In genomic region chr20:54067606-54068174, GRCh38 we compare ENCODE assay signal across 8 cellular contexts. TPM values are rescaled to one million over a fixed set of nuclear protein-coding genes. Genes with fewer than 3 reads are reported as not detected.
A peak's percentile ranks its signal among the peaks of the same experiment; 100 is the strongest.
DNase-seq lines count a peak whose midpoint lies in the region; ATAC-seq and TF ChIP-seq lines count a peak whose summit lies in the region.

No MANE protein-coding gene starts in this region.

- ATAC-seq in GM18502 (IDR thresholded peaks at IDR 0.05; ENCODE audit: poor library complexity, unreplicated experiment) (peak; percentile 55), HG02678 (IDR thresholded peaks at IDR 0.05; ENCODE audit: unreplicated experiment) (peak; percentile 61)
- no peak for ATAC-seq in stimulated activated naive CD8-positive, alpha-beta T cell treated with anti-CD3 and anti-CD28 coated beads, Interleukin-15, amount 100 ng/mL, for 72 hours

- POLR2A ChIA-PET in activated CD4-positive, alpha-beta T cell treated with anti-CD3 and anti-CD28 coated beads, Interleukin-2, amount 10 ng/mL, durations not matched to agents 7 days and 5 days (lab: Charles Lee), result no interaction called here

- CTCF ChIA-PET in activated CD4-positive, alpha-beta T cell treated with anti-CD3 and anti-CD28 coated beads, Interleukin-2, amount 10 ng/mL, durations not matched to agents 7 days and 5 days (lab: Charles Lee), result interaction anchor here (1.5 kb wide), 1 partner anchor 11 kb away, joined by 4 read pairs; no protein-coding TSS in a partner anchor

- no peaks in the 10 kb centered on the region for H3K27me3 Mint-ChIP-seq in stimulated activated naive CD8-positive, alpha-beta T cell treated with anti-CD3 and anti-CD28 coated beads, Interleukin-15, amount 100 ng/mL, for 72 hours
- H3K27me3 Mint-ChIP-seq in activated CD4-positive, alpha-beta T cell treated with anti-CD3 and anti-CD28 coated beads, Interleukin-2, amount 10 ng/mL, durations not matched to agents 7 days and 5 days, result no peaks in the 10 kb centered on the region

- 44 to 55% methylated on average over 8 of the region's 8 CpGs for WGBS in lower leg skin, 2 donors

- peak in 1 of 3 donors; percentile 88 for TF ChIP-seq CTCF in lower leg skin (IDR thresholded peaks at IDR 0.05)

- DNase-seq in NCI-H446 treated with DMSO at 0.1 percent for 48 hours (lab: John Stamatoyannopoulos, UW) (peak; percentile 24), iris pigment epithelial cell (ENCODE audit: low read depth) (peak; percentile 8), GF-D8 (lab: John Stamatoyannopoulos, UW) (no peak), lower leg skin (ENCODE audit: low spot score in 2 of 2) (no peak)
- DNase-seq in stimulated activated naive CD8-positive, alpha-beta T cell treated with anti-CD3 and anti-CD28 coated beads, Interleukin-15, amount 100 ng/mL, for 72 hours, result no peak
- no peak for DNase-seq in activated CD4-positive, alpha-beta T cell treated with anti-CD3 and anti-CD28 coated beads, Interleukin-2, amount 10 ng/mL, durations not matched to agents 7 days and 5 days

- no peak overlapping the region for H3K4me3 Mint-ChIP-seq in stimulated activated naive CD8-positive, alpha-beta T cell treated with anti-CD3 and anti-CD28 coated beads, Interleukin-15, amount 100 ng/mL, for 72 hours
- no peak overlapping the region for H3K4me3 Mint-ChIP-seq in activated CD4-positive, alpha-beta T cell treated with anti-CD3 and anti-CD28 coated beads, Interleukin-2, amount 10 ng/mL, durations not matched to agents 7 days and 5 days

- peaks cover 61% of the 10 kb centered on the region for H3K4me1 Mint-ChIP-seq in stimulated activated naive CD8-positive, alpha-beta T cell treated with anti-CD3 and anti-CD28 coated beads, Interleukin-15, amount 100 ng/mL, for 72 hours
- peaks cover 10% of the 10 kb centered on the region for H3K4me1 Mint-ChIP-seq in activated CD4-positive, alpha-beta T cell treated with anti-CD3 and anti-CD28 coated beads, Interleukin-2, amount 10 ng/mL, durations not matched to agents 7 days and 5 days

- no peaks in the 10 kb centered on the region for H3K9me3 Mint-ChIP-seq in stimulated activated naive CD8-positive, alpha-beta T cell treated with anti-CD3 and anti-CD28 coated beads, Interleukin-15, amount 100 ng/mL, for 72 hours
- no peaks in the 10 kb centered on the region for H3K9me3 Mint-ChIP-seq in activated CD4-positive, alpha-beta T cell treated with anti-CD3 and anti-CD28 coated beads, Interleukin-2, amount 10 ng/mL, durations not matched to agents 7 days and 5 days

- no peak overlapping the region for H3K27ac Mint-ChIP-seq in stimulated activated naive CD8-positive, alpha-beta T cell treated with anti-CD3 and anti-CD28 coated beads, Interleukin-15, amount 100 ng/mL, for 72 hours
- no peak overlapping the region for H3K27ac Mint-ChIP-seq in activated CD4-positive, alpha-beta T cell treated with anti-CD3 and anti-CD28 coated beads, Interleukin-2, amount 10 ng/mL, durations not matched to agents 7 days and 5 days

- no peaks in the 10 kb centered on the region for H3K36me3 Mint-ChIP-seq in activated CD4-positive, alpha-beta T cell treated with anti-CD3 and anti-CD28 coated beads, Interleukin-2, amount 10 ng/mL, durations not matched to agents 7 days and 5 days (ENCODE audit: low read depth)

- TF ChIP-seq POLR2A in lower leg skin (IDR thresholded peaks at IDR 0.05), result no peak

- intact Hi-C loops in lower leg skin (cut with DNase I; ENCODE audit: low total_unique reads), result no loop called here

- no peak overlapping the region for H3K4me3 ChIP-seq in lower leg skin (ENCODE audit: low read depth, poor library complexity, severe bottlenecking)

RNA-seq across cellular contexts. Expression of gene BCAS1, which starts 2.7 kb away (rescaled TPM):
- under 1 TPM in 1 of 2 experiments, not detected in 1; 0.06 TPM for total RNA-seq in activated CD4-positive, alpha-beta T cell treated with anti-CD3 and anti-CD28 coated beads, Interleukin-2, amount 10 ng/mL, durations not matched to agents 7 days and 5 days
- total RNA-seq in lower leg skin, result 1 to 10 TPM; 1.7 to 3.7 (median 2.1) TPM

Comparison
In these comparisons a context has a peak if more than half of its experiments do, and no peak if none do; other contexts are left out.
1. DNase-seq: peak in NCI-H446 treated with DMSO at 0.1 percent for 48 hours (single experiment) and iris pigment epithelial cell (single experiment); none in GF-D8 (single experiment), stimulated activated naive CD8-positive, alpha-beta T cell treated with anti-CD3 and anti-CD28 coated beads, Interleukin-15, amount 100 ng/mL, for 72 hours (0 of 2), activated CD4-positive, alpha-beta T cell treated with anti-CD3 and anti-CD28 coated beads, Interleukin-2, amount 10 ng/mL, durations not matched to agents 7 days and 5 days (single experiment) and lower leg skin (0 of 2).